21 cellular contexts compared by ENCODE assay signal in genomic region chr21:40556442-40556968, GRCh38.
"Had no signal": no experiment of that assay in that cellular context is flagged by ENCODE, and none has a peak within 500 bp of the region (broad histone marks: within the 10 kb centered on the region; RNA-seq: fewer than 3 reads in every experiment).

No MANE protein-coding gene starts in this region.

- H3K9me3 ChIP-seq: gastroesophageal sphincter, pancreas, psoas muscle, spleen, testis, tibial nerve had no signal

- DNase-seq: effector CD4-positive, alpha-beta T cell; glutamatergic neuron; islet precursor cell; mammary epithelial cell; natural killer cell; occipital lobe; pancreas; psoas muscle; retina; spleen; stimulated activated CD4-positive, alpha-beta T cell treated with anti-CD3 and anti-CD28 coated beads, Interleukin-15, amount 100 ng/mL, for 24 hours; stimulated activated CD4-positive, alpha-beta T cell treated with anti-CD3 and anti-CD28 coated beads, Interleukin-1b, Interleukin-23, amount 100 ng/mL, for 48 hours; stimulated activated CD4-positive, alpha-beta T cell treated with anti-CD3 and anti-CD28 coated beads, Interleukin-4, amount 100 ng/mL, for 24 hours; testis had no signal

- H3K27ac ChIP-seq: coronary artery, gastroesophageal sphincter, pancreas, psoas muscle, spleen, testis, tibial nerve had no signal

- H3K27me3 ChIP-seq: gastroesophageal sphincter, pancreas, spleen, testis, tibial nerve had no signal

- ATAC-seq: gastroesophageal sphincter; left lobe of liver; natural killer cell; psoas muscle; sciatic nerve; stimulated activated memory B cell treated with anti-CD40 and anti-IgM and Interleukin-4, amounts not matched to agents 10 μg/mL and 1 μg/mL and 100 μg/mL, for 72 hours had no signal

- H3K4me1 ChIP-seq: gastroesophageal sphincter, pancreas, psoas muscle, spleen, testis, tibial nerve had no signal

- H3K4me1 Mint-ChIP-seq: natural killer cell; stimulated activated memory B cell treated with anti-CD40 and anti-IgM and Interleukin-4, amounts not matched to agents 10 μg/mL and 1 μg/mL and 100 μg/mL, for 72 hours had no signal

- H3K27me3 Mint-ChIP-seq: stimulated activated memory B cell treated with anti-CD40 and anti-IgM and Interleukin-4, amounts not matched to agents 10 μg/mL and 1 μg/mL and 100 μg/mL, for 72 hours; stimulated activated naive CD8-positive, alpha-beta T cell treated with anti-CD3 and anti-CD28 coated beads, Interleukin-15, Interleukin-2, amounts not matched to agents 100 ng/mL and 50 ng/mL, for 24 hours had no signal

- H3K9me3 Mint-ChIP-seq: stimulated activated memory B cell treated with anti-CD40 and anti-IgM and Interleukin-4, amounts not matched to agents 10 μg/mL and 1 μg/mL and 100 μg/mL, for 72 hours had no signal

- H3K36me3 Mint-ChIP-seq: natural killer cell; stimulated activated memory B cell treated with anti-CD40 and anti-IgM and Interleukin-4, amounts not matched to agents 10 μg/mL and 1 μg/mL and 100 μg/mL, for 72 hours had no signal

- H3K36me3 ChIP-seq: gastroesophageal sphincter, pancreas, spleen, tibial nerve had no signal

- H3K4me3 ChIP-seq: coronary artery, gastroesophageal sphincter, pancreas, psoas muscle, spleen, testis, tibial nerve had no signal

- H3K4me3 Mint-ChIP-seq: natural killer cell; stimulated activated memory B cell treated with anti-CD40 and anti-IgM and Interleukin-4, amounts not matched to agents 10 μg/mL and 1 μg/mL and 100 μg/mL, for 72 hours; stimulated activated naive CD8-positive, alpha-beta T cell treated with anti-CD3 and anti-CD28 coated beads, Interleukin-15, Interleukin-2, amounts not matched to agents 100 ng/mL and 50 ng/mL, for 24 hours had no signal

- H3K27ac Mint-ChIP-seq: natural killer cell; stimulated activated memory B cell treated with anti-CD40 and anti-IgM and Interleukin-4, amounts not matched to agents 10 μg/mL and 1 μg/mL and 100 μg/mL, for 72 hours; stimulated activated naive CD8-positive, alpha-beta T cell treated with anti-CD3 and anti-CD28 coated beads, Interleukin-15, Interleukin-2, amounts not matched to agents 100 ng/mL and 50 ng/mL, for 24 hours had no signal
